ENCODE assay signal across 9 cellular contexts in genomic region chrX:78886550-78886949, GRCh38. TPM values are rescaled to one million over a fixed set of nuclear protein-coding genes. Genes with fewer than 3 reads are reported as not detected.
A peak's percentile ranks its signal among the peaks of the same experiment; 100 is the strongest.
DNase-seq lines count a peak whose midpoint lies in the region; ATAC-seq and TF ChIP-seq lines count a peak whose summit lies in the region.
"Had no signal": no experiment of that assay in that cellular context is flagged by ENCODE, and none has a peak within 500 bp of the region (broad histone marks: within the 10 kb centered on the region; RNA-seq: fewer than 3 reads in every experiment).

No MANE protein-coding gene starts in this region.

- H2AFZ ChIP-seq in GM23248: no peak overlapping the region

- in situ Hi-C loops in GM23248 (cut with MboI): loop anchor here (10.0 kb wide), 1 partner anchor 332 kb away; no protein-coding TSS in a partner anchor

- no peaks in the 10 kb centered on the region for H3K27me3 ChIP-seq in GM23248 (replicated peaks; ENCODE audit: insufficient read depth)
- no peaks in the 10 kb centered on the region for H3K27me3 ChIP-seq in lower lobe of right lung (ENCODE audit: low read depth)

- ATAC-seq in activated T-helper 17 cell treated with anti-CD3 and anti-CD28 coated beads, Interleukin-2, amount 50 U/mL, for 72 hours (replicated peaks): no peak
- ATAC-seq in naive B cell (ENCODE audit: low read depth in 2 of 2) (peak; percentile 56 to 60), lower lobe of right lung (no peak), HG02678 (IDR thresholded peaks at IDR 0.05; ENCODE audit: unreplicated experiment) (no peak)

- H3K4me2 ChIP-seq in GM23248 (ENCODE audit: unreplicated experiment): no peak overlapping the region

- H3K4me3 ChIP-seq in GM23248: no peak overlapping the region
- no peak overlapping the region for H3K4me3 ChIP-seq in lower lobe of right lung

- peak; percentile 3 for DNase-seq in DMS114 treated with DMSO at 0.1 percent for 48 hours (lab: John Stamatoyannopoulos, UW; ENCODE audit: unreplicated experiment)
- peak; percentile 43 for DNase-seq in GM23248
- DNase-seq in naive B cell: peak; percentile 8
- DNase-seq in lower lobe of right lung: no peak
- DNase-seq in NCI-H2081 treated with DMSO at 0.1 percent for 48 hours (lab: John Stamatoyannopoulos, UW): no peak
- no peak for DNase-seq in NCI-H1436 treated with DMSO at 0.1 percent for 48 hours (lab: John Stamatoyannopoulos, UW)
- DNase-seq: stimulated activated CD4-positive, alpha-beta T cell treated with anti-CD3 and anti-CD28 coated beads, Interleukin-4, amount 100 ng/mL, for 4 hours had no signal

- 3% methylated on average over 5 of the region's 5 CpGs for WGBS in GM23248 (ENCODE audit: low coverage in 1 of 2, low lambda C conversion rate in 2 of 2, missing lambda C conversion rate in 2 of 2), 2 experiments

- H3K9me2 ChIP-seq in GM23248 (ENCODE audit: insufficient read depth): no peaks in the 10 kb centered on the region

- H3K4me1 Mint-ChIP-seq in activated T-helper 17 cell treated with anti-CD3 and anti-CD28 coated beads, Interleukin-2, amount 50 U/mL, for 72 hours: peaks cover 5% of the 10 kb centered on the region
- peaks cover 10 to 12% (median 10%) of the 10 kb centered on the region in 3 donors for H3K4me1 Mint-ChIP-seq in naive B cell

- H3K9ac ChIP-seq in GM23248: no peak overlapping the region

- H3K79me2 ChIP-seq in GM23248 (ENCODE audit: insufficient read depth): no peaks in the 10 kb centered on the region

- no peaks in the 10 kb centered on the region for H3K27me3 Mint-ChIP-seq in activated T-helper 17 cell treated with anti-CD3 and anti-CD28 coated beads, Interleukin-2, amount 50 U/mL, for 72 hours
- no peaks in the 10 kb centered on the region for H3K27me3 Mint-ChIP-seq in naive B cell

- no peak for TF ChIP-seq CTCF in lower lobe of right lung (IDR thresholded peaks at IDR 0.05)

- H3K27ac ChIP-seq in GM23248: no peak overlapping the region
- H3K27ac ChIP-seq in lower lobe of right lung: no peak overlapping the region

- H3K36me3 ChIP-seq in GM23248 (ENCODE audit: low read depth): no peaks in the 10 kb centered on the region
- H3K36me3 ChIP-seq in lower lobe of right lung: no peaks in the 10 kb centered on the region

- no peaks in the 10 kb centered on the region for H3K9me3 Mint-ChIP-seq in activated T-helper 17 cell treated with anti-CD3 and anti-CD28 coated beads, Interleukin-2, amount 50 U/mL, for 72 hours
- H3K9me3 Mint-ChIP-seq in naive B cell: peaks cover 0 to 11% (median 4%) of the 10 kb centered on the region in 7 donors

- H3K4me3 Mint-ChIP-seq in activated T-helper 17 cell treated with anti-CD3 and anti-CD28 coated beads, Interleukin-2, amount 50 U/mL, for 72 hours: peak overlapping the region; percentile 9
- H3K4me3 Mint-ChIP-seq in naive B cell: peak overlapping the region in 1 of 8 donors; percentile 14

- no peak overlapping the region for H3K27ac Mint-ChIP-seq in activated T-helper 17 cell treated with anti-CD3 and anti-CD28 coated beads, Interleukin-2, amount 50 U/mL, for 72 hours
- H3K27ac Mint-ChIP-seq in naive B cell: peak overlapping the region in 2 of 6 donors; percentile 3 to 53

- H3F3A ChIP-seq in GM23248 (ENCODE audit: insufficient read depth): no peaks in the 10 kb centered on the region

- H3K36me3 Mint-ChIP-seq in activated T-helper 17 cell treated with anti-CD3 and anti-CD28 coated beads, Interleukin-2, amount 50 U/mL, for 72 hours (ENCODE audit: low read depth): no peaks in the 10 kb centered on the region
- H3K36me3 Mint-ChIP-seq in naive B cell: no peaks in the 10 kb centered on the region

- intact Hi-C loops in lower lobe of right lung (cut with DNase I): no loop called here

- H3K4me1 ChIP-seq in GM23248 (ENCODE audit: insufficient read depth): no peaks in the 10 kb centered on the region
- no peaks in the 10 kb centered on the region for H3K4me1 ChIP-seq in lower lobe of right lung

- H3K9me3 ChIP-seq in GM23248 (ENCODE audit: low read depth) (no peaks in the 10 kb centered on the region), lower lobe of right lung (no peaks in the 10 kb centered on the region)

- no peaks in the 10 kb centered on the region for H4K20me1 ChIP-seq in GM23248 (ENCODE audit: insufficient read depth)

RNA-seq across cellular contexts. Expression of gene P2RY10, which starts 58.6 kb away (rescaled TPM):
- total RNA-seq in GM23248 (2014; rRNA removed; shearing (Covaris generic)): not detected in 2 replicates
- polyA plus RNA-seq in GM23248 (2016; fragmentation: Nextera tagmentation; extraction: Ambion mirVana): not detected in 2 replicates
- total RNA-seq in activated T-helper 17 cell treated with anti-CD3 and anti-CD28 coated beads, Interleukin-2, amount 50 U/mL, for 72 hours: 10 to 100 TPM; 34.6 to 56.9 TPM
- polyA plus RNA-seq in naive B cell (ENCODE audit: low read depth in 6 of 6): 100 to 1,000 TPM; 236 to 292 (median 251) TPM
- 1.2 TPM for total RNA-seq in lower lobe of right lung

Comparison
In these comparisons a context has a peak if more than half of its experiments do, and no peak if none do; other contexts are left out.
1. DNase-seq: peak in DMS114 treated with DMSO at 0.1 percent for 48 hours (single experiment), GM23248 (single experiment) and naive B cell (single experiment); none in lower lobe of right lung (single experiment), NCI-H2081 treated with DMSO at 0.1 percent for 48 hours (single experiment) and NCI-H1436 treated with DMSO at 0.1 percent for 48 hours (single experiment).
2. ATAC-seq: peak in naive B cell (2 of 2); none in activated T-helper 17 cell treated with anti-CD3 and anti-CD28 coated beads, Interleukin-2, amount 50 U/mL, for 72 hours (single experiment), lower lobe of right lung (0 of 2) and HG02678 (single experiment).
3. RNA of gene P2RY10, which starts 58.6 kb away (total RNA-seq): 34.6 to 56.9 TPM in activated T-helper 17 cell treated with anti-CD3 and anti-CD28 coated beads, Interleukin-2, amount 50 U/mL, for 72 hours; 1.2 TPM in lower lobe of right lung (single experiment) and not detected in GM23248; every median in the first group is over 10 times any median in the second.